ENCODE assay signal across 2 cellular contexts in genomic region chr9:123174887-123175518, GRCh38.
TF ChIP-seq lines count a peak whose summit lies in the region.

No MANE protein-coding gene starts in this region.

TF ChIP-seq in GM23338, 12 proteins besides CTCF, POLR2A, EP300 and RAD21 (continued from another document):
- no peak for TF ChIP-seq ETS1 (IDR thresholded peaks at IDR 0.05)
- peak; percentile 96 for TF ChIP-seq NANOG (IDR thresholded peaks at IDR 0.05; ENCODE audit: borderline replicate concordance)

TF ChIP-seq in H1, 55 proteins besides CTCF, POLR2A, EP300 and RAD21:
- TF ChIP-seq USF2 (IDR thresholded peaks at IDR 0.05; ENCODE audit: low read length) (no peak), POLR2AphosphoS5 (IDR thresholded peaks at IDR 0.05; ENCODE audit: low read depth, low read length) (peak; percentile 39; the same call in 1 of the 2 replicates), BACH1 (IDR thresholded peaks at IDR 0.05; ENCODE audit: low read length) (no peak), FOSL1 (IDR thresholded peaks at IDR 0.05; ENCODE audit: insufficient read depth, low read depth, low read length) (no peak), SIN3A (conservative IDR thresholded peaks at IDR 0.05 in 1 of 2, IDR thresholded peaks at IDR 0.05 in 1 of 2; ENCODE audit: low read depth in 1 of 2, low read length in 2 of 2) (no peak), SP1 (IDR thresholded peaks at IDR 0.05; ENCODE audit: low read depth, low read length) (peak; percentile 76; the same call in 1 of the 2 replicates), CEBPB (IDR thresholded peaks at IDR 0.05; ENCODE audit: low read depth, low read length) (0 out of 2 replicates have a peak, but pooled peaks have one; percentile 64), TBP (IDR thresholded peaks at IDR 0.05; ENCODE audit: low read depth, low read length) (0 out of 2 replicates have a peak, but pooled peaks have one; percentile 25), YY1 (IDR thresholded peaks at IDR 0.05; ENCODE audit: low read depth, low read length) (no peak; the same call in 1 of the 2 replicates), ATF3 (IDR thresholded peaks at IDR 0.05; ENCODE audit: insufficient read depth, low read depth, low read length) (no peak), ATF2 (IDR thresholded peaks at IDR 0.05; ENCODE audit: low read length) (0 out of 2 replicates have a peak, but pooled peaks have one; percentile 64), TAF7 (optimal IDR thresholded peaks at IDR 0.05; ENCODE audit: borderline replicate concordance, low read depth, low read length) (no peak), ASH2L (IDR thresholded peaks at IDR 0.05; ENCODE audit: low read length) (no peak), CHD2 (IDR thresholded peaks at IDR 0.05; ENCODE audit: low read length) (no peak), HDAC6 (IDR thresholded peaks at IDR 0.05; ENCODE audit: low read depth, low read length) (no peak), MAX (IDR thresholded peaks at IDR 0.05) (no peak), BCL11A (IDR thresholded peaks at IDR 0.05; ENCODE audit: low read depth in 2 of 2, low read length in 2 of 2) (peak in 1 of 2 experiments; percentile 79), JUND (IDR thresholded peaks at IDR 0.05; ENCODE audit: low read length) (no peak), CREB1 (IDR thresholded peaks at IDR 0.05) (no peak), TCF12 (IDR thresholded peaks at IDR 0.05; ENCODE audit: low read depth, low read length) (peak; percentile 99), CHD7 (IDR thresholded peaks at IDR 0.05; ENCODE audit: insufficient replicate concordance, low read length) (peak; percentile 92), POU5F1 (IDR thresholded peaks at IDR 0.05; ENCODE audit: low read depth, low read length) (0 out of 2 replicates have a peak, but pooled peaks have one; percentile 46)
TF ChIP-seq in H1: peak in this region for 9.
